ENCODE assay signal across 18 cellular contexts in genomic region chr2:66528974-66529724, GRCh38.
DNase-seq lines count a peak whose midpoint lies in the region; ATAC-seq and TF ChIP-seq lines count a peak whose summit lies in the region.
"Had no signal": no experiment of that assay in that cellular context is flagged by ENCODE, and none has a peak within 500 bp of the region (broad histone marks: within the 10 kb centered on the region; RNA-seq: fewer than 3 reads in every experiment).

No MANE protein-coding gene starts in this region.

- H3K4me3 ChIP-seq in Caco-2 (ENCODE audit: low read depth, low read length) (no peak overlapping the region), lower lobe of right lung (no peak overlapping the region)
- H3K4me3 ChIP-seq: BLaER1 treated with 17β-estradiol and CSF1 and Interleukin-3, amounts not matched to agents 10 nM and 100 nM; GM12878; GM23338 had no signal

- H3K9me3 ChIP-seq in Caco-2 (no peaks in the 10 kb centered on the region), lower lobe of right lung (no peaks in the 10 kb centered on the region)
- H3K9me3 ChIP-seq: BLaER1 treated with 17β-estradiol and CSF1 and Interleukin-3, amounts not matched to agents 10 nM and 100 nM had no signal

- POLR2A ChIA-PET in Caco-2 (lab: Charles Lee) = no interaction called here

- ATAC-seq in left lobe of liver (peak; percentile 36), lower lobe of right lung (no peak)
- ATAC-seq: CD8-positive, alpha-beta T cell; GM12878; GM23338 had no signal

- H3K27me3 Mint-ChIP-seq in Caco-2 (ENCODE audit: insufficient read depth, unreplicated experiment) = no peaks in the 10 kb centered on the region
- no peaks in the 10 kb centered on the region for H3K27me3 Mint-ChIP-seq in progenitor cell of endocrine pancreas
- H3K27me3 Mint-ChIP-seq: B cell had no signal

- H3K36me3 ChIP-seq in Caco-2 (ENCODE audit: control insufficient read depth, insufficient read depth, low read length) (no peaks in the 10 kb centered on the region), lower lobe of right lung (no peaks in the 10 kb centered on the region)
- H3K36me3 ChIP-seq: BLaER1 treated with 17β-estradiol and CSF1 and Interleukin-3, amounts not matched to agents 10 nM and 100 nM had no signal

- CTCF ChIA-PET in Caco-2 (lab: Charles Lee) = no interaction called here

- BruUV-seq in Caco-2 (replicated peaks; lab: Mats Ljungman, UMichigan) = no TSS peak

- no peaks in the 10 kb centered on the region for H3K36me3 Mint-ChIP-seq in Caco-2 (ENCODE audit: insufficient read depth, unreplicated experiment)
- peaks cover 35% of the 10 kb centered on the region for H3K36me3 Mint-ChIP-seq in progenitor cell of endocrine pancreas (ENCODE audit: insufficient read depth)
- H3K36me3 Mint-ChIP-seq: CD8-positive, alpha-beta T cell had no signal

- H3K27me3 ChIP-seq in Caco-2 (replicated peaks; ENCODE audit: control insufficient read depth, insufficient read depth, low read length) = no peaks in the 10 kb centered on the region
- no peaks in the 10 kb centered on the region for H3K27me3 ChIP-seq in lower lobe of right lung (ENCODE audit: low read depth)
- H3K27me3 ChIP-seq: BLaER1 treated with 17β-estradiol and CSF1 and Interleukin-3, amounts not matched to agents 10 nM and 100 nM had no signal

- peak; percentile 23 to 47 for DNase-seq in Caco-2
- DNase-seq in left lobe of liver (ENCODE audit: low spot score) = no peak
- DNase-seq in lower lobe of right lung = no peak
- no peak for DNase-seq in progenitor cell of endocrine pancreas (ENCODE audit: low spot score, unreplicated experiment)
- DNase-seq in AG20443 (ENCODE audit: low spot score) = no peak
- no peak for DNase-seq in NCI-H1092 (lab: John Stamatoyannopoulos, UW)
- DNase-seq in T-helper 9 cell = no peak
- DNase-seq: 8988T; CD8-positive, alpha-beta T cell; DMS 273 treated with DMSO at 0.1 percent for 48 hours; DMS53; DND-41; EL; HCEC 1CT had no signal

- H3K27ac Mint-ChIP-seq in Caco-2 (ENCODE audit: unreplicated experiment) (no peak overlapping the region), progenitor cell of endocrine pancreas (peak overlapping the region; percentile 85)
- H3K27ac Mint-ChIP-seq: B cell; CD8-positive, alpha-beta T cell; GM23338 had no signal

- H3K4me3 Mint-ChIP-seq in Caco-2 (ENCODE audit: unreplicated experiment) (no peak overlapping the region), progenitor cell of endocrine pancreas (ENCODE audit: low read depth) (no peak overlapping the region)
- H3K4me3 Mint-ChIP-seq: B cell; CD8-positive, alpha-beta T cell; GM23338 had no signal

- H3K27ac ChIP-seq in lower lobe of right lung = peak overlapping the region; percentile 2
- H3K27ac ChIP-seq: BLaER1 treated with 17β-estradiol and CSF1 and Interleukin-3, amounts not matched to agents 10 nM and 100 nM had no signal

- H3K9me3 Mint-ChIP-seq in Caco-2 (ENCODE audit: unreplicated experiment) (no peaks in the 10 kb centered on the region), progenitor cell of endocrine pancreas (ENCODE audit: low read depth) (peaks cover 4% of the 10 kb centered on the region)
- H3K9me3 Mint-ChIP-seq: CD8-positive, alpha-beta T cell; GM23338 had no signal

- H3K4me1 Mint-ChIP-seq in Caco-2 (ENCODE audit: low read depth, unreplicated experiment) (peaks cover 11% of the 10 kb centered on the region), progenitor cell of endocrine pancreas (ENCODE audit: low read depth) (peaks cover 50% of the 10 kb centered on the region)
- H3K4me1 Mint-ChIP-seq: B cell had no signal

- no peak for TF ChIP-seq CTCF in Caco-2 (IDR thresholded peaks at IDR 0.05; ENCODE audit: insufficient read depth in 1 of 2, low read depth in 1 of 2, low read length in 1 of 2, severe bottlenecking in 1 of 2, unreplicated experiment in 1 of 2)
- TF ChIP-seq CTCF in lower lobe of right lung (IDR thresholded peaks at IDR 0.05) = no peak
- no peak for TF ChIP-seq CTCF in progenitor cell of endocrine pancreas (IDR thresholded peaks at IDR 0.05; ENCODE audit: unreplicated experiment)

- H3K4me1 ChIP-seq in Caco-2 (peaks cover 13% of the 10 kb centered on the region; the same call in 1 of the 2 replicates), lower lobe of right lung (peaks cover 3% of the 10 kb centered on the region)

- intact Hi-C loops in Caco-2 (cut with micrococcal nuclease; ENCODE audit: unreplicated experiment) (loop anchor here (1.0 kb wide), 1 partner anchor 94 kb away; the partner anchor contains the start of gene MEIS1), lower lobe of right lung (cut with DNase I) (no loop called here)

Comparison
In these comparisons a context has a peak if more than half of its experiments do, and no peak if none do; other contexts are left out.
1. DNase-seq: peak in Caco-2 (2 of 2); none in left lobe of liver (single experiment), lower lobe of right lung (single experiment), progenitor cell of endocrine pancreas (single experiment), AG20443 (single experiment), NCI-H1092 (single experiment) and T-helper 9 cell (single experiment).